22 cellular contexts compared by ENCODE assay signal in the genomic region with DNA sequence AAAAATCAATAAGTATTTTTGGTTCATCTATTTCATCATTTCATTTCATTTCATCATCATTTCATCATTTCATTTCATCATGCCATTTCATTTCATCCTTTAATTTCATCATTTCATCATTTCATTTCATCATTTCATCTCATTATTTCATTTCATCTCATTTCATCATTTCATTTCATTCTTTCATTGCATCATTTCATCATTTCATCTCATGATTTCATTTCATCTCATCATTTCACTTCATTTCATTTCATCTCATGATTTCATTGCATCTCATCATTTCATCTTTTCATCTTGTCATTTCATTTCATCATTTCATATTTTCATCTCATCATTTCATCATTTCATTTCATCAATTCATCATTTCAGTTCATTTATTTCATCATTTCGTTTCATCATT. TPM values are rescaled to one million over a fixed set of nuclear protein-coding genes. Genes with fewer than 3 reads are reported as not detected.
"Had no signal": no experiment of that assay in that cellular context is flagged by ENCODE, and none has a peak within 500 bp of the region (broad histone marks: within the 10 kb centered on the region; RNA-seq: fewer than 3 reads in every experiment).

No MANE protein-coding gene starts in this region.

RNA-seq across cellular contexts. Expression of a gene that starts 31.2 kb away (rescaled TPM):
- total RNA-seq: colonic mucosa; endodermal cell; esophagus mucosa; gastroesophageal sphincter; heart left ventricle; hepatocyte; kidney epithelial cell; left ventricle myocardium inferior; mammary epithelial cell; mucosa of gallbladder; naive thymus-derived CD8-positive, alpha-beta T cell; osteocyte; renal cortical epithelial cell; right cardiac atrium; sigmoid colon; skeletal muscle tissue; spleen; suprapubic skin; transverse colon; upper lobe of right lung; uterus had no signal
- polyA plus RNA-seq: heart left ventricle; hepatocyte; mammary epithelial cell; naive thymus-derived CD8-positive, alpha-beta T cell; right cardiac atrium; sigmoid colon; spleen; thymus had no signal
